In genomic region chr2:26848336-26849055, GRCh38 we compare ENCODE assay signal across 8 cellular contexts. TPM values are rescaled to one million over a fixed set of nuclear protein-coding genes. Genes with fewer than 3 reads are reported as not detected.
A peak's percentile ranks its signal among the peaks of the same experiment; 100 is the strongest.
DNase-seq lines count a peak whose midpoint lies in the region; FAIRE-seq and TF ChIP-seq lines count a peak whose summit lies in the region.

No MANE protein-coding gene starts in this region.

- H3K36me3 ChIP-seq in uterus: no peaks in the 10 kb centered on the region

- no peaks in the 10 kb centered on the region for H3K36me3 Mint-ChIP-seq in activated naive CD4-positive, alpha-beta T cell treated with anti-CD3 and anti-CD28 coated beads, Interleukin-2, amount 50 U/mL, for 24 hours

- H3K4me3 ChIP-seq in LNCaP clone FGC (ENCODE audit: low read depth, low read length): peak overlapping the region; percentile 53
- H3K4me3 ChIP-seq in uterus: peak overlapping the region in 1 of 2 donors; percentile 31

- no peaks in the 10 kb centered on the region for H3K9me3 Mint-ChIP-seq in activated naive CD4-positive, alpha-beta T cell treated with anti-CD3 and anti-CD28 coated beads, Interleukin-2, amount 50 U/mL, for 24 hours

- peak; percentile 34 for DNase-seq in DMS79 (lab: John Stamatoyannopoulos, UW)
- no peak for DNase-seq in LNCaP clone FGC (ENCODE audit: low read depth)
- peak in 5 of 49 donors; percentile 29 to 81 (median 52) for DNase-seq in substantia nigra (lab: John Stamatoyannopoulos, UW)
- DNase-seq in uterus: no peak
- no peak for DNase-seq in H54 (ENCODE audit: insufficient read length, low spot score)
- DNase-seq in SW 1271 (lab: John Stamatoyannopoulos, UW): no peak

- H3K27ac ChIP-seq in layer of hippocampus (ENCODE audit: low read depth, low read length): peak overlapping the region; percentile 68
- peak overlapping the region; percentile 83 for H3K27ac ChIP-seq in substantia nigra (ENCODE audit: low read depth, low read length, poor library complexity, severe bottlenecking)
- no peak overlapping the region for H3K27ac ChIP-seq in uterus

- intact Hi-C loops in uterus (cut with DNase I; ENCODE audit: low total_unique reads): loop anchor here (5.0 kb wide), 1 partner anchor 94 kb away; no protein-coding TSS in a partner anchor

- peaks cover 14% of the 10 kb centered on the region for H3K4me1 Mint-ChIP-seq in activated naive CD4-positive, alpha-beta T cell treated with anti-CD3 and anti-CD28 coated beads, Interleukin-2, amount 50 U/mL, for 24 hours

- H3K27me3 ChIP-seq in layer of hippocampus (ENCODE audit: control insufficient read depth, insufficient read depth, low read length) (peaks cover 23% of the 10 kb centered on the region), uterus (peaks cover 33 to 41% of the 10 kb centered on the region in 2 donors)

- H3K9me3 ChIP-seq in uterus: no peaks in the 10 kb centered on the region

- TF ChIP-seq CTCF in LNCaP clone FGC (IDR thresholded peaks at IDR 0.05; ENCODE audit: control insufficient read depth, extremely low read depth, insufficient read depth): no peak
- no peak for TF ChIP-seq CTCF in uterus (IDR thresholded peaks at IDR 0.05)

- H3K27ac Mint-ChIP-seq in activated naive CD4-positive, alpha-beta T cell treated with anti-CD3 and anti-CD28 coated beads, Interleukin-2, amount 50 U/mL, for 24 hours: no peak overlapping the region

- H3K27me3 Mint-ChIP-seq in activated naive CD4-positive, alpha-beta T cell treated with anti-CD3 and anti-CD28 coated beads, Interleukin-2, amount 50 U/mL, for 24 hours: peaks cover 49% of the 10 kb centered on the region

- no peak for FAIRE-seq in H54 (lab: Jason Lieb, UNC)

- H3K4me1 ChIP-seq in uterus: peaks cover 0 to 23% of the 10 kb centered on the region in 2 donors

- H3K4me3 Mint-ChIP-seq in activated naive CD4-positive, alpha-beta T cell treated with anti-CD3 and anti-CD28 coated beads, Interleukin-2, amount 50 U/mL, for 24 hours: peak overlapping the region; percentile 79

- TF ChIP-seq POLR2A in uterus (IDR thresholded peaks at IDR 0.05) (no peak), H54 (IDR thresholded peaks at IDR 0.05; ENCODE audit: low read depth, low read length) (no peak)

RNA-seq across cellular contexts. Expression of gene DPYSL5, which starts 0.6 kb away (rescaled TPM):
- total RNA-seq in uterus: 1 to 10 TPM in 1 of 4 donors, not detected in 3; 1.8 TPM

Comparison
In these comparisons a context has a peak if more than half of its experiments do, and no peak if none do; other contexts are left out.
1. H3K27ac ChIP-seq: peak in layer of hippocampus (single experiment) and substantia nigra (single experiment); none in uterus (0 of 2).